Comparison of ENCODE assay signal across 27 cellular contexts in genomic region chr22:19667872-19668740, GRCh38. TPM values are rescaled to one million over a fixed set of nuclear protein-coding genes. Genes with fewer than 3 reads are reported as not detected.
"Had no signal": no experiment of that assay in that cellular context is flagged by ENCODE, and none has a peak within 500 bp of the region (broad histone marks: within the 10 kb centered on the region; RNA-seq: fewer than 3 reads in every experiment).

No MANE protein-coding gene starts in this region.

- H3K9me3 Mint-ChIP-seq: immature natural killer cell; naive thymus-derived CD4-positive, alpha-beta T cell; stimulated activated naive CD8-positive, alpha-beta T cell treated with anti-CD3 and anti-CD28 coated beads, Interleukin-15, Interleukin-2, amounts not matched to agents 100 ng/mL and 50 ng/mL, for 24 hours had no signal

- ATAC-seq: left colon; naive thymus-derived CD4-positive, alpha-beta T cell; pancreas; right lobe of liver; stimulated activated naive B cell treated with anti-CD40 and anti-IgM and Interleukin-4, amounts not matched to agents 10 μg/mL and 1 μg/mL and 100 μg/mL, for 72 hours had no signal

- H3K4me1 ChIP-seq: colonic mucosa, pancreas, right lobe of liver had no signal

- H3K27ac Mint-ChIP-seq: dendritic cell treated with granulocyte-macrophage colony-stimulating factor and Interleukin-4, amounts not matched to agents 40 ng/mL and 50 ng/mL, for 4 days; immature natural killer cell; memory B cell; mesothelial cell of epicardium; nephron progenitor cell; stimulated activated naive B cell treated with anti-CD40 and anti-IgM and Interleukin-4, amounts not matched to agents 10 μg/mL and 1 μg/mL and 100 μg/mL, for 72 hours; stimulated activated naive CD8-positive, alpha-beta T cell treated with anti-CD3 and anti-CD28 coated beads, Interleukin-15, Interleukin-2, amounts not matched to agents 100 ng/mL and 50 ng/mL, for 24 hours had no signal

- H3K4me3 Mint-ChIP-seq: dendritic cell treated with granulocyte-macrophage colony-stimulating factor and Interleukin-4, amounts not matched to agents 40 ng/mL and 50 ng/mL, for 4 days; immature natural killer cell; memory B cell; mesothelial cell of epicardium; naive thymus-derived CD4-positive, alpha-beta T cell; nephron progenitor cell; stimulated activated naive B cell treated with anti-CD40 and anti-IgM and Interleukin-4, amounts not matched to agents 10 μg/mL and 1 μg/mL and 100 μg/mL, for 72 hours; stimulated activated naive CD8-positive, alpha-beta T cell treated with anti-CD3 and anti-CD28 coated beads, Interleukin-15, Interleukin-2, amounts not matched to agents 100 ng/mL and 50 ng/mL, for 24 hours had no signal

- DNase-seq: colonic mucosa; effector CD8-positive, alpha-beta T cell; esophagus squamous epithelium; foreskin melanocyte; glutamatergic neuron; hypothalamus; immature natural killer cell; islet precursor cell; kidney glomerular epithelial cell; left colon; naive thymus-derived CD4-positive, alpha-beta T cell; nephron progenitor cell; occipital lobe; pancreas; right lobe of liver; small intestine; stimulated activated CD4-positive, alpha-beta T cell treated with anti-CD3 and anti-CD28 coated beads, Interleukin-15, amount 100 ng/mL, for 24 hours; stimulated activated CD4-positive, alpha-beta T cell treated with anti-CD3 and anti-CD28 coated beads, Interleukin-2, amount 100 ng/mL, for 48 hours; stimulated activated naive B cell treated with anti-CD40 and anti-IgM and Interleukin-4, amounts not matched to agents 10 μg/mL and 1 μg/mL and 100 μg/mL, for 72 hours; transverse colon had no signal

- H3K36me3 Mint-ChIP-seq: immature natural killer cell; memory B cell; mesothelial cell of epicardium; naive thymus-derived CD4-positive, alpha-beta T cell; stimulated activated naive B cell treated with anti-CD40 and anti-IgM and Interleukin-4, amounts not matched to agents 10 μg/mL and 1 μg/mL and 100 μg/mL, for 72 hours had no signal

- H3K27me3 ChIP-seq: colonic mucosa, pancreas, right lobe of liver, transverse colon, vagina had no signal

- H3K27ac ChIP-seq: colonic mucosa, esophagus squamous epithelium, pancreas, right lobe of liver, thoracic aorta, transverse colon, vagina had no signal

- H3K4me1 Mint-ChIP-seq: immature natural killer cell; memory B cell; naive thymus-derived CD4-positive, alpha-beta T cell; stimulated activated naive B cell treated with anti-CD40 and anti-IgM and Interleukin-4, amounts not matched to agents 10 μg/mL and 1 μg/mL and 100 μg/mL, for 72 hours had no signal

- H3K4me3 ChIP-seq: colonic mucosa, esophagus squamous epithelium, lung, pancreas, right lobe of liver, thoracic aorta, transverse colon, vagina had no signal

- H3K9me3 ChIP-seq: colonic mucosa, esophagus squamous epithelium, pancreas, right lobe of liver, thoracic aorta, transverse colon, vagina had no signal

- H3K36me3 ChIP-seq: colonic mucosa, esophagus squamous epithelium, pancreas, right lobe of liver, thoracic aorta, transverse colon, vagina had no signal

RNA-seq across cellular contexts. Expression of gene GP1BB, which starts 55.2 kb away (rescaled TPM):
- polyA plus RNA-seq: naive thymus-derived CD4-positive, alpha-beta T cell had no signal
